In genomic region chr3:150681037-150681436, GRCh38 we compare ENCODE assay signal across 10 cellular contexts. TPM values are rescaled to one million over a fixed set of nuclear protein-coding genes. Genes with fewer than 3 reads are reported as not detected.
DNase-seq lines count a peak whose midpoint lies in the region; ATAC-seq and TF ChIP-seq lines count a peak whose summit lies in the region.
"Had no signal": no experiment of that assay in that cellular context is flagged by ENCODE, and none has a peak within 500 bp of the region (broad histone marks: within the 10 kb centered on the region; RNA-seq: fewer than 3 reads in every experiment).

No MANE protein-coding gene starts in this region.

- H3K4me1 ChIP-seq in prostate gland (replicated peaks) = no peaks in the 10 kb centered on the region

- no peaks in the 10 kb centered on the region for H3K36me3 Mint-ChIP-seq in activated CD4-positive, alpha-beta T cell treated with anti-CD3 and anti-CD28 coated beads for 36 hours (ENCODE audit: low read depth)
- H3K36me3 Mint-ChIP-seq in naive B cell = peaks cover 3% of the 10 kb centered on the region in 2 donors
- H3K36me3 Mint-ChIP-seq in mesothelial cell of epicardium = no peaks in the 10 kb centered on the region

- peak overlapping the region; percentile 37 for H3K4me3 Mint-ChIP-seq in activated CD4-positive, alpha-beta T cell treated with anti-CD3 and anti-CD28 coated beads for 36 hours
- H3K4me3 Mint-ChIP-seq in naive B cell (peak overlapping the region in 7 of 8 donors; percentile 33 to 81 (median 63)), mesothelial cell of epicardium (no peak overlapping the region)

- no peak for TF ChIP-seq POLR2A in prostate gland (IDR thresholded peaks at IDR 0.05)

- DNase-seq in activated CD4-positive, alpha-beta T cell treated with anti-CD3 and anti-CD28 coated beads for 36 hours = no peak
- no peak for DNase-seq in activated CD4-positive, alpha-beta T cell treated with anti-CD3 and anti-CD28 coated beads, Interleukin-2, amount 50 U/mL, for 1 hour
- peak; percentile 62 for DNase-seq in naive B cell
- no peak for DNase-seq in NCI-H1417 (lab: John Stamatoyannopoulos, UW)
- no peak for DNase-seq in prostate gland (ENCODE audit: low spot score)
- no peak for DNase-seq in mesothelial cell of epicardium (ENCODE audit: low spot score in 2 of 2, unreplicated experiment in 2 of 2)
- DNase-seq: H7 had no signal

- CTCF ChIA-PET in activated CD4-positive, alpha-beta T cell treated with anti-CD3 and anti-CD28 coated beads for 36 hours (lab: Charles Lee) = interaction anchor here (1.0 to 1.7 kb wide), 4 partner anchors 8 to 107 kb away, joined by 3 to 5 read pairs (median 4); no protein-coding TSS in a partner anchor

- no peaks in the 10 kb centered on the region for H3K9me3 ChIP-seq in prostate gland

- H3K9me3 Mint-ChIP-seq in activated CD4-positive, alpha-beta T cell treated with anti-CD3 and anti-CD28 coated beads for 36 hours (ENCODE audit: low read depth) = peaks cover 5% of the 10 kb centered on the region
- H3K9me3 Mint-ChIP-seq in naive B cell (peaks cover 1 to 5% (median 3%) of the 10 kb centered on the region in 7 donors), mesothelial cell of epicardium (peaks cover 9% of the 10 kb centered on the region)

- no peak for TF ChIP-seq CTCF in prostate gland (IDR thresholded peaks at IDR 0.05)
- TF ChIP-seq CTCF in mesothelial cell of epicardium (IDR thresholded peaks at IDR 0.05; ENCODE audit: unreplicated experiment) = no peak

- peaks cover 23% of the 10 kb centered on the region for H3K4me1 Mint-ChIP-seq in activated CD4-positive, alpha-beta T cell treated with anti-CD3 and anti-CD28 coated beads for 36 hours
- peaks cover 24 to 42% (median 27%) of the 10 kb centered on the region in 3 donors for H3K4me1 Mint-ChIP-seq in naive B cell
- no peaks in the 10 kb centered on the region for H3K4me1 Mint-ChIP-seq in mesothelial cell of epicardium

- H3K27me3 Mint-ChIP-seq in activated CD4-positive, alpha-beta T cell treated with anti-CD3 and anti-CD28 coated beads for 36 hours = no peaks in the 10 kb centered on the region
- H3K27me3 Mint-ChIP-seq in naive B cell = no peaks in the 10 kb centered on the region
- H3K27me3 Mint-ChIP-seq in mesothelial cell of epicardium (ENCODE audit: low read depth) = peaks cover 2% of the 10 kb centered on the region

- peak; percentile 98 for ATAC-seq in activated CD4-positive, alpha-beta T cell treated with anti-CD3 and anti-CD28 coated beads for 36 hours
- ATAC-seq in GM21737 (IDR thresholded peaks at IDR 0.05; ENCODE audit: unreplicated experiment) = peak; percentile 97
- ATAC-seq in HG03565 (IDR thresholded peaks at IDR 0.05; ENCODE audit: unreplicated experiment) = peak; percentile 98
- ATAC-seq in naive B cell (ENCODE audit: low read depth in 2 of 2) = peak; percentile 99

- intact Hi-C loops in activated CD4-positive, alpha-beta T cell treated with anti-CD3 and anti-CD28 coated beads for 36 hours (cut with DNase I, micrococcal nuclease) = loop anchor here in 1 of 2 experiments (1.0 kb wide), 1 partner anchor 78 kb away; the partner anchor contains the start of gene SELENOT
- intact Hi-C loops in prostate gland (cut with DNase I) = no loop called here

- H3K27ac Mint-ChIP-seq in activated CD4-positive, alpha-beta T cell treated with anti-CD3 and anti-CD28 coated beads for 36 hours = peak overlapping the region; percentile 53
- H3K27ac Mint-ChIP-seq in naive B cell (peak overlapping the region in 3 of 6 donors; percentile 3 to 80 (median 18)), mesothelial cell of epicardium (no peak overlapping the region)

- H3K27ac ChIP-seq in prostate gland = no peak overlapping the region

- no peaks in the 10 kb centered on the region for H3K36me3 ChIP-seq in prostate gland

- no peak overlapping the region for H3K4me3 ChIP-seq in prostate gland

- WGBS in prostate gland = 65% methylated on average over 2 of the region's 2 CpGs

- no peaks in the 10 kb centered on the region for H3K27me3 ChIP-seq in prostate gland (replicated peaks; ENCODE audit: insufficient read depth)

- POLR2A ChIA-PET in activated CD4-positive, alpha-beta T cell treated with anti-CD3 and anti-CD28 coated beads for 36 hours (lab: Charles Lee) = no interaction called here

RNA-seq across cellular contexts. Expression of gene ERICH6, which starts 22.7 kb away (rescaled TPM):
- total RNA-seq in activated CD4-positive, alpha-beta T cell treated with anti-CD3 and anti-CD28 coated beads for 36 hours = under 1 TPM in 1 of 2 experiments, not detected in 1; 0.58 TPM
- polyA plus RNA-seq in naive B cell (ENCODE audit: low read depth in 6 of 6) = under 1 TPM in 2 of 6 donors, not detected in 4; 0.58 to 0.88 TPM
- total RNA-seq in prostate gland (under 1 TPM; 0.09 to 0.57 TPM), mesothelial cell of epicardium (0.24 to 0.68 TPM (median 0.65 TPM) in 3 replicates)
- polyA plus RNA-seq: esophagus had no signal
